Comparison of ENCODE assay signal across 8 cellular contexts in the genomic region with DNA sequence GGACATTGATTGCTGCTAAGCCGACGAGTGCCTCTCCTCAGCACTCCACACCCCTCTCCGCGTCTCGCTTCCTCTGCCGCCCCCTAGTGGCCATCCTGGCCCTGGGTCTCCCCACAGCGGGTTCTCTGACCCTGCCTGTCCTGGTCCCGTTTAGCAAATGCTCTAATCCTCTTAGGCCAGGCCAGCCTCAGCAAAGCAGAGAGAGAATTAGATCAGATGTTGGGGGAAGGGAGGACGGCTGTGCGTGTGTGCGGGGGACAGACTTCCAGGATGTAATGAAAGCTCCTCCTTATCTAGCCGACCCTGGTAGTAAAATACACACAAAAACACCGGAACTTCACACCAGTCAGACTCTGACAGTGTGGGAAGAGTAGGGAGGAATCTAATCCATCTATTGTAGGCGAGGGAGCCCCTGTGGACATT. TPM values are rescaled to one million over a fixed set of nuclear protein-coding genes. Genes with fewer than 3 reads are reported as not detected.
DNase-seq lines count a peak whose midpoint lies in the region; ATAC-seq, FAIRE-seq and TF ChIP-seq lines count a peak whose summit lies in the region.

No MANE protein-coding gene starts in this region.

- no peaks in the 10 kb centered on the region for H3K9me3 ChIP-seq in esophagus squamous epithelium

- peaks cover 0 to 3% (median 0%) of the 10 kb centered on the region in 9 donors for H3K9me3 Mint-ChIP-seq in naive thymus-derived CD8-positive, alpha-beta T cell

- TF ChIP-seq CTCF in esophagus squamous epithelium (IDR thresholded peaks at IDR 0.05), result peak; percentile 65 to 89 (median 82)

- H3K4me1 ChIP-seq in esophagus squamous epithelium, result peaks cover 0 to 8% (median 0%) of the 10 kb centered on the region in 3 donors

- FAIRE-seq in HTR-8/SVneo (lab: Jason Lieb, UNC), result peak; percentile 42

- peaks cover 0 to 4% (median 2%) of the 10 kb centered on the region in 4 donors for H3K4me1 Mint-ChIP-seq in naive thymus-derived CD8-positive, alpha-beta T cell

- no peak overlapping the region for H3K4me3 Mint-ChIP-seq in naive thymus-derived CD8-positive, alpha-beta T cell

- no peak overlapping the region for H3K27ac ChIP-seq in esophagus squamous epithelium

- POLR2A ChIA-PET in naive thymus-derived CD8-positive, alpha-beta T cell (lab: Charles Lee), result no interaction called here

- H3K27me3 Mint-ChIP-seq in naive thymus-derived CD8-positive, alpha-beta T cell, result peaks cover 10 to 21% (median 18%) of the 10 kb centered on the region in 5 donors

- intact Hi-C loops in esophagus squamous epithelium (cut with DNase I), result no loop called here

- no peak for TF ChIP-seq POLR2A in esophagus squamous epithelium (IDR thresholded peaks at IDR 0.05)

- 11 to 15% methylated on average over 10 to 12 of the region's 14 CpGs for WGBS in esophagus squamous epithelium, 2 donors

- H3K27ac Mint-ChIP-seq in naive thymus-derived CD8-positive, alpha-beta T cell, result no peak overlapping the region

- DNase-seq in CMK (ENCODE audit: low read depth) (peak; percentile 59), HTR-8/SVneo (ENCODE audit: insufficient read length, low spot score) (peak; percentile 92), OCI-M1 (lab: John Stamatoyannopoulos, UW) (peak; percentile 94), esophagus squamous epithelium (lab: John Stamatoyannopoulos, UW) (peak; percentile 2), cerebellar nuclear complex (lab: John Stamatoyannopoulos, UW) (no peak)
- peak; percentile 84 for DNase-seq in activated T-cell treated with anti-CD3 and anti-CD28 coated beads, Interleukin-2, amount 50 U/mL, for 1 hour
- DNase-seq in naive thymus-derived CD8-positive, alpha-beta T cell, result peak; percentile 56 to 88 (median 78)
- peak; percentile 55 to 74 for DNase-seq in stimulated activated CD8-positive, alpha-beta memory T cell treated with anti-CD3 and anti-CD28 coated beads, Interleukin-7, amount 100 ng/mL, for 48 hours (ENCODE audit: extremely low read depth in 1 of 2, low read depth in 1 of 2)

- peaks cover 0 to 5% (median 0%) of the 10 kb centered on the region in 3 donors for H3K36me3 Mint-ChIP-seq in naive thymus-derived CD8-positive, alpha-beta T cell

- H3K27me3 ChIP-seq in esophagus squamous epithelium, result peaks cover 0 to 18% (median 0%) of the 10 kb centered on the region in 4 donors

- peak; percentile 97 to 99 for ATAC-seq in naive thymus-derived CD8-positive, alpha-beta T cell

- H3K4me3 ChIP-seq in esophagus squamous epithelium, result no peak overlapping the region

- H3K36me3 ChIP-seq in esophagus squamous epithelium, result no peaks in the 10 kb centered on the region

RNA-seq across cellular contexts. Expression of a gene that starts 4.5 kb away (rescaled TPM):
- total RNA-seq in esophagus squamous epithelium, result not detected
- total RNA-seq in naive thymus-derived CD8-positive, alpha-beta T cell, result not detected
- not detected for polyA plus RNA-seq in naive thymus-derived CD8-positive, alpha-beta T cell

RNA-seq across cellular contexts. Expression of a gene that starts 22.6 kb away (rescaled TPM):
- total RNA-seq in esophagus squamous epithelium, result not detected
- total RNA-seq in naive thymus-derived CD8-positive, alpha-beta T cell, result not detected
- polyA plus RNA-seq in naive thymus-derived CD8-positive, alpha-beta T cell, result not detected

RNA-seq across cellular contexts. Expression of a gene that starts 41.8 kb away (rescaled TPM):
- total RNA-seq in esophagus squamous epithelium, result not detected
- not detected for total RNA-seq in naive thymus-derived CD8-positive, alpha-beta T cell
- not detected for polyA plus RNA-seq in naive thymus-derived CD8-positive, alpha-beta T cell

RNA-seq across cellular contexts. Expression of a gene that starts 59.2 kb away (rescaled TPM):
- not detected for total RNA-seq in esophagus squamous epithelium
- total RNA-seq in naive thymus-derived CD8-positive, alpha-beta T cell, result not detected
- not detected for polyA plus RNA-seq in naive thymus-derived CD8-positive, alpha-beta T cell

Comparison
In these comparisons a context has a peak if more than half of its experiments do, and no peak if none do; other contexts are left out.
1. DNase-seq: peak in CMK (single experiment), HTR-8/SVneo (single experiment), OCI-M1 (single experiment), activated T-cell treated with anti-CD3 and anti-CD28 coated beads, Interleukin-2, amount 50 U/mL, for 1 hour (single experiment), esophagus squamous epithelium (single experiment), naive thymus-derived CD8-positive, alpha-beta T cell (10 of 10) and stimulated activated CD8-positive, alpha-beta memory T cell treated with anti-CD3 and anti-CD28 coated beads, Interleukin-7, amount 100 ng/mL, for 48 hours (2 of 2); none in cerebellar nuclear complex (0 of 2).